In genomic region chr1:116739371-116740007, GRCh38 we compare ENCODE assay signal across 19 cellular contexts. TPM values are rescaled to one million over a fixed set of nuclear protein-coding genes. Genes with fewer than 3 reads are reported as not detected.
DNase-seq lines count a peak whose midpoint lies in the region; ATAC-seq and TF ChIP-seq lines count a peak whose summit lies in the region.
"Had no signal": no experiment of that assay in that cellular context is flagged by ENCODE, and none has a peak within 500 bp of the region (broad histone marks: within the 10 kb centered on the region; RNA-seq: fewer than 3 reads in every experiment).

No MANE protein-coding gene starts in this region.

- H3K9me3 ChIP-seq in MM.1S (replicated peaks; ENCODE audit: insufficient read depth, low read length) = no peaks in the 10 kb centered on the region
- H3K9me3 ChIP-seq: Caco-2 had no signal

- ATAC-seq in activated naive CD8-positive, alpha-beta T cell treated with anti-CD3 and anti-CD28 coated beads, Interleukin-2, amount 10 ng/mL, durations not matched to agents 7 days and 5 days (ENCODE audit: low read depth) = no peak
- ATAC-seq in HG03571 (IDR thresholded peaks at IDR 0.05; ENCODE audit: unreplicated experiment) (no peak), SK-N-SH treated with all-trans-retinoic acid at 6 μM for 48 hours (no peak)

- DNase-seq in T-helper 1 cell (no peak), MM.1S (no peak), NCI-H1417 treated with DMSO at 0.1 percent for 48 hours (lab: John Stamatoyannopoulos, UW) (no peak)
- no peak for DNase-seq in activated naive CD8-positive, alpha-beta T cell treated with anti-CD3 and anti-CD28 coated beads, Interleukin-2, amount 10 ng/mL, durations not matched to agents 7 days and 5 days
- DNase-seq: 8988T, Caco-2, dorsolateral prefrontal cortex, GDM1, NCI-H2081 treated with DMSO at 0.1 percent for 48 hours, SHP77, upper lobe of left lung had no signal

- POLR2A ChIA-PET in activated naive CD8-positive, alpha-beta T cell treated with anti-CD3 and anti-CD28 coated beads, Interleukin-2, amount 10 ng/mL, durations not matched to agents 7 days and 5 days (lab: Charles Lee) = interaction anchor here (0.7 to 7.9 kb wide), 9 partner anchors 13 to 319 kb away, joined by 3 to 131 read pairs (median 38); partner anchors contain the start of genes CD2 and TTF2

- peaks cover 28% of the 10 kb centered on the region for H3K36me3 Mint-ChIP-seq in T-helper 1 cell treated with Interleukin-12 subunit alpha and Interleukin-12 subunit beta and Interleukin-4 antibody, amounts not matched to agents 30 μg/mL and 1 μg/mL, for 36 hours (ENCODE audit: low read depth)
- H3K36me3 Mint-ChIP-seq in activated naive CD8-positive, alpha-beta T cell treated with anti-CD3 and anti-CD28 coated beads, Interleukin-2, amount 10 ng/mL, durations not matched to agents 7 days and 5 days = peaks cover 18% of the 10 kb centered on the region
- peaks cover 5% of the 10 kb centered on the region for H3K36me3 Mint-ChIP-seq in nephron (ENCODE audit: low read depth)

- no peaks in the 10 kb centered on the region for H3K27me3 ChIP-seq in MM.1S (replicated peaks; ENCODE audit: insufficient read depth, low read length)
- H3K27me3 ChIP-seq: dorsolateral prefrontal cortex, neural progenitor cell, right atrium auricular region, upper lobe of left lung had no signal

- peak overlapping the region; percentile 84 for H3K27ac ChIP-seq in MM.1S (ENCODE audit: low read length)
- H3K27ac ChIP-seq: neural progenitor cell, right atrium auricular region had no signal

- no peaks in the 10 kb centered on the region for H3K36me3 ChIP-seq in MM.1S (replicated peaks; ENCODE audit: insufficient read depth, low read length)
- H3K36me3 ChIP-seq: neural progenitor cell, right atrium auricular region, upper lobe of left lung had no signal

- TF ChIP-seq CTCF in MM.1S (IDR thresholded peaks at IDR 0.05; ENCODE audit: low read length) = no peak
- TF ChIP-seq CTCF in nephron (IDR thresholded peaks at IDR 0.05; ENCODE audit: unreplicated experiment in 3 of 3) = no peak

- H3K79me2 ChIP-seq in MM.1S (ENCODE audit: low read length) = no peaks in the 10 kb centered on the region

- peaks cover 26% of the 10 kb centered on the region for H3K4me1 ChIP-seq in MM.1S (ENCODE audit: low read length)
- H3K4me1 ChIP-seq: Caco-2, neural progenitor cell, right atrium auricular region had no signal

- H3K27me3 Mint-ChIP-seq in T-helper 1 cell treated with Interleukin-12 subunit alpha and Interleukin-12 subunit beta and Interleukin-4 antibody, amounts not matched to agents 30 μg/mL and 1 μg/mL, for 36 hours (ENCODE audit: low read depth) = no peaks in the 10 kb centered on the region
- no peaks in the 10 kb centered on the region for H3K27me3 Mint-ChIP-seq in activated naive CD8-positive, alpha-beta T cell treated with anti-CD3 and anti-CD28 coated beads, Interleukin-2, amount 10 ng/mL, durations not matched to agents 7 days and 5 days
- peaks cover 4% of the 10 kb centered on the region for H3K27me3 Mint-ChIP-seq in nephron (ENCODE audit: low read depth)

- H4K20me1 ChIP-seq in MM.1S (ENCODE audit: insufficient read depth, low read length) = no peaks in the 10 kb centered on the region

- peaks cover 17% of the 10 kb centered on the region for H3F3A ChIP-seq in MM.1S (ENCODE audit: insufficient read depth, low read length)

- H3K4me3 ChIP-seq in MM.1S (ENCODE audit: low read length) = no peak overlapping the region
- H3K4me3 ChIP-seq: dorsolateral prefrontal cortex, lung, neural progenitor cell, right atrium auricular region, upper lobe of left lung had no signal

- peaks cover 23% of the 10 kb centered on the region for H3K9me3 Mint-ChIP-seq in T-helper 1 cell treated with Interleukin-12 subunit alpha and Interleukin-12 subunit beta and Interleukin-4 antibody, amounts not matched to agents 30 μg/mL and 1 μg/mL, for 36 hours
- H3K9me3 Mint-ChIP-seq in activated naive CD8-positive, alpha-beta T cell treated with anti-CD3 and anti-CD28 coated beads, Interleukin-2, amount 10 ng/mL, durations not matched to agents 7 days and 5 days = peaks cover 12% of the 10 kb centered on the region
- H3K9me3 Mint-ChIP-seq in nephron = peaks cover 22% of the 10 kb centered on the region

- no peak overlapping the region for H2AFZ ChIP-seq in MM.1S (ENCODE audit: low read length)
- H2AFZ ChIP-seq: neural progenitor cell had no signal

- no peaks in the 10 kb centered on the region for H3K9me2 ChIP-seq in MM.1S (replicated peaks; ENCODE audit: insufficient read depth, low read length)

- H3K4me1 Mint-ChIP-seq in T-helper 1 cell treated with Interleukin-12 subunit alpha and Interleukin-12 subunit beta and Interleukin-4 antibody, amounts not matched to agents 30 μg/mL and 1 μg/mL, for 36 hours (ENCODE audit: low read depth) = peaks cover 57% of the 10 kb centered on the region
- peaks cover 48% of the 10 kb centered on the region for H3K4me1 Mint-ChIP-seq in activated naive CD8-positive, alpha-beta T cell treated with anti-CD3 and anti-CD28 coated beads, Interleukin-2, amount 10 ng/mL, durations not matched to agents 7 days and 5 days
- H3K4me1 Mint-ChIP-seq in nephron = peaks cover 16% of the 10 kb centered on the region
- H3K4me1 Mint-ChIP-seq: neural progenitor cell had no signal

- peak overlapping the region; percentile 18; the same call in 1 of the 2 replicates for H3K9ac ChIP-seq in MM.1S (ENCODE audit: low read length)
- H3K9ac ChIP-seq: neural progenitor cell had no signal

- peak overlapping the region; percentile 76 for H3K4me3 Mint-ChIP-seq in T-helper 1 cell treated with Interleukin-12 subunit alpha and Interleukin-12 subunit beta and Interleukin-4 antibody, amounts not matched to agents 30 μg/mL and 1 μg/mL, for 36 hours
- H3K4me3 Mint-ChIP-seq in activated naive CD8-positive, alpha-beta T cell treated with anti-CD3 and anti-CD28 coated beads, Interleukin-2, amount 10 ng/mL, durations not matched to agents 7 days and 5 days = peak overlapping the region; percentile 76
- no peak overlapping the region for H3K4me3 Mint-ChIP-seq in nephron
- H3K4me3 Mint-ChIP-seq: neural progenitor cell had no signal

- H3K4me2 ChIP-seq in MM.1S (ENCODE audit: low read depth, low read length) = peak overlapping the region; percentile 45
- H3K4me2 ChIP-seq: neural progenitor cell had no signal

- H3K27ac Mint-ChIP-seq in T-helper 1 cell treated with Interleukin-12 subunit alpha and Interleukin-12 subunit beta and Interleukin-4 antibody, amounts not matched to agents 30 μg/mL and 1 μg/mL, for 36 hours = peak overlapping the region; percentile 99
- peak overlapping the region; percentile 97 for H3K27ac Mint-ChIP-seq in activated naive CD8-positive, alpha-beta T cell treated with anti-CD3 and anti-CD28 coated beads, Interleukin-2, amount 10 ng/mL, durations not matched to agents 7 days and 5 days
- peak overlapping the region in 2 of 3 experiments; percentile 23 to 39 for H3K27ac Mint-ChIP-seq in nephron
- H3K27ac Mint-ChIP-seq: neural progenitor cell had no signal

TF ChIP-seq in SK-N-SH treated with all-trans-retinoic acid at 6 μM for 48 hours, 23 proteins besides CTCF, POLR2A, EP300 and RAD21 (continues in another document):
- TF ChIP-seq BACH2 (CRISPR knock-in tag; IDR thresholded peaks at IDR 0.05; ENCODE audit: borderline replicate concordance) (no peak), ZNF565 (CRISPR knock-in tag; conservative IDR thresholded peaks at IDR 0.05; ENCODE audit: low read depth) (no peak), ARNTL (CRISPR knock-in tag; IDR thresholded peaks at IDR 0.05; ENCODE audit: borderline replicate concordance, low read depth) (no peak), PPARA (CRISPR knock-in tag; IDR thresholded peaks at IDR 0.05; ENCODE audit: borderline replicate concordance) (no peak), OSR1 (CRISPR knock-in tag; IDR thresholded peaks at IDR 0.05) (no peak), CREB5 (CRISPR knock-in tag; IDR thresholded peaks at IDR 0.05; ENCODE audit: low read depth) (no peak), POU6F1 (CRISPR knock-in tag; IDR thresholded peaks at IDR 0.05; ENCODE audit: borderline replicate concordance, low read depth) (no peak), CSRNP3 (CRISPR knock-in tag; IDR thresholded peaks at IDR 0.05) (no peak), TCF4 (CRISPR knock-in tag; IDR thresholded peaks at IDR 0.05; ENCODE audit: borderline replicate concordance) (no peak)

RNA-seq across cellular contexts. Expression of gene CD2, which starts 14.7 kb away (rescaled TPM):
- total RNA-seq in activated naive CD8-positive, alpha-beta T cell treated with anti-CD3 and anti-CD28 coated beads, Interleukin-2, amount 10 ng/mL, durations not matched to agents 7 days and 5 days = 100 to 1,000 TPM; 227 to 229 TPM
- total RNA-seq: Caco-2, fibroblast of villous mesenchyme had no signal

Comparison
In these comparisons a context has a peak if more than half of its experiments do, and no peak if none do; other contexts are left out.
1. H3K27ac Mint-ChIP-seq: peak in every context shown above with its lines; median percentile 99 in T-helper 1 cell treated with Interleukin-12 subunit alpha and Interleukin-12 subunit beta and Interleukin-4 antibody, amounts not matched to agents 30 μg/mL and 1 μg/mL, for 36 hours; 97 in activated naive CD8-positive, alpha-beta T cell treated with anti-CD3 and anti-CD28 coated beads, Interleukin-2, amount 10 ng/mL, durations not matched to agents 7 days and 5 days; 31 in nephron.
2. H3K4me3 Mint-ChIP-seq: peak in T-helper 1 cell treated with Interleukin-12 subunit alpha and Interleukin-12 subunit beta and Interleukin-4 antibody, amounts not matched to agents 30 μg/mL and 1 μg/mL, for 36 hours (single experiment) and activated naive CD8-positive, alpha-beta T cell treated with anti-CD3 and anti-CD28 coated beads, Interleukin-2, amount 10 ng/mL, durations not matched to agents 7 days and 5 days (single experiment); none in nephron (0 of 3).